23 cellular contexts compared by ENCODE assay signal in the genomic region with DNA sequence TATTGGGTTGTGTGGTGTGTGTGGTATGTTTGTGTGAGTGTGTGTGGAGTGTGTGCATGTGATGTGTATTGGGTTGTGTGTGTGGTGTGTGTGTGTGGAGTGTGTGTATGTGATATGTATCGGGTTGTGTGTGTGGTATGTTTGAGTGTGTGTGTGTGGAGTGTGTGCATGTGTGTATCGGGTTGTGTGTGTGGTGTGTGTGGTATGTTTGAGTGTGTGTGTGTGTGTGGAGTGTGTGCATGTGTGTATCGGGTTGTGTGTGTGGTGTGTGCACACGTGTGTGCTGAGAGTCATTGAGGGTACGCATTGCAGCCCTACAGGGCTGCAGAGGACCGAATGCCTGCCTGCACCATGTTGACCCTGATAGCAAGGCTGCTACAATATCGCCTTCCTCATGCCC.
"Had no signal": no experiment of that assay in that cellular context is flagged by ENCODE, and none has a peak within 500 bp of the region (broad histone marks: within the 10 kb centered on the region; RNA-seq: fewer than 3 reads in every experiment).

No MANE protein-coding gene starts in this region.

- DNase-seq: activated CD4-positive, alpha-beta memory T cell treated with anti-CD3 and anti-CD28 coated beads, Interleukin-2, amount 10 ng/mL, durations not matched to agents 7 days and 5 days; activated CD4-positive, alpha-beta T cell treated with anti-CD3 and anti-CD28 coated beads for 48 hours; activated CD8-positive, alpha-beta memory T cell treated with anti-CD3 and anti-CD28 coated beads, Interleukin-2, amount 10 ng/mL, durations not matched to agents 7 days and 5 days; activated naive CD4-positive, alpha-beta T cell; activated naive CD8-positive, alpha-beta T cell treated with anti-CD3 and anti-CD28 coated beads, Interleukin-2, amount 10 ng/mL, durations not matched to agents 7 days and 5 days; central memory CD4-positive, alpha-beta T cell; dorsolateral prefrontal cortex; endodermal cell; foreskin fibroblast; mucosa of descending colon; stimulated activated CD4-positive, alpha-beta T cell treated with anti-CD3 and anti-CD28 coated beads, Interleukin-15, amount 100 ng/mL, for 24 hours; stimulated activated CD4-positive, alpha-beta T cell treated with anti-CD3 and anti-CD28 coated beads, Interleukin-2, amount 100 ng/mL, for 48 hours; upper lobe of right lung had no signal

- H3K27me3 Mint-ChIP-seq: brain, memory B cell, naive B cell had no signal

- H3K9me3 Mint-ChIP-seq: activated CD4-positive, alpha-beta memory T cell treated with anti-CD3 and anti-CD28 coated beads, Interleukin-2, amount 10 ng/mL, durations not matched to agents 7 days and 5 days; activated naive CD8-positive, alpha-beta T cell treated with anti-CD3 and anti-CD28 coated beads, Interleukin-2, amount 10 ng/mL, durations not matched to agents 7 days and 5 days; brain; endodermal cell; WTC11 had no signal

- H3K4me3 ChIP-seq: dorsolateral prefrontal cortex, mucosa of descending colon, right atrium auricular region, thoracic aorta, upper lobe of right lung had no signal

- H3K9me3 ChIP-seq: mucosa of descending colon, right atrium auricular region, thoracic aorta, upper lobe of right lung had no signal

- H3K27ac Mint-ChIP-seq: activated CD4-positive, alpha-beta memory T cell treated with anti-CD3 and anti-CD28 coated beads, Interleukin-2, amount 10 ng/mL, durations not matched to agents 7 days and 5 days; activated CD8-positive, alpha-beta memory T cell treated with anti-CD3 and anti-CD28 coated beads, Interleukin-2, amount 10 ng/mL, durations not matched to agents 7 days and 5 days; activated naive CD8-positive, alpha-beta T cell treated with anti-CD3 and anti-CD28 coated beads, Interleukin-2, amount 10 ng/mL, durations not matched to agents 7 days and 5 days; brain; endodermal cell; memory B cell; naive B cell; progenitor cell of endocrine pancreas; WTC11 had no signal

- ATAC-seq: mucosa of descending colon, upper lobe of right lung, WTC11 had no signal

- H3K4me3 Mint-ChIP-seq: activated CD4-positive, alpha-beta memory T cell treated with anti-CD3 and anti-CD28 coated beads, Interleukin-2, amount 10 ng/mL, durations not matched to agents 7 days and 5 days; activated CD8-positive, alpha-beta memory T cell treated with anti-CD3 and anti-CD28 coated beads, Interleukin-2, amount 10 ng/mL, durations not matched to agents 7 days and 5 days; activated naive CD8-positive, alpha-beta T cell treated with anti-CD3 and anti-CD28 coated beads, Interleukin-2, amount 10 ng/mL, durations not matched to agents 7 days and 5 days; brain; endodermal cell; memory B cell; naive B cell; neural crest cell; WTC11 had no signal

- H3K27ac ChIP-seq: dorsolateral prefrontal cortex, epithelial cell of prostate, right atrium auricular region, thoracic aorta, upper lobe of right lung had no signal

- H3K36me3 Mint-ChIP-seq: activated CD8-positive, alpha-beta memory T cell treated with anti-CD3 and anti-CD28 coated beads, Interleukin-2, amount 10 ng/mL, durations not matched to agents 7 days and 5 days; activated naive CD8-positive, alpha-beta T cell treated with anti-CD3 and anti-CD28 coated beads, Interleukin-2, amount 10 ng/mL, durations not matched to agents 7 days and 5 days; brain; memory B cell; naive B cell; WTC11 had no signal

- H3K27me3 ChIP-seq: dorsolateral prefrontal cortex, right atrium auricular region, upper lobe of right lung had no signal

- H3K36me3 ChIP-seq: right atrium auricular region, thoracic aorta, upper lobe of right lung had no signal

- FAIRE-seq: colon had no signal
